In the genomic region with DNA sequence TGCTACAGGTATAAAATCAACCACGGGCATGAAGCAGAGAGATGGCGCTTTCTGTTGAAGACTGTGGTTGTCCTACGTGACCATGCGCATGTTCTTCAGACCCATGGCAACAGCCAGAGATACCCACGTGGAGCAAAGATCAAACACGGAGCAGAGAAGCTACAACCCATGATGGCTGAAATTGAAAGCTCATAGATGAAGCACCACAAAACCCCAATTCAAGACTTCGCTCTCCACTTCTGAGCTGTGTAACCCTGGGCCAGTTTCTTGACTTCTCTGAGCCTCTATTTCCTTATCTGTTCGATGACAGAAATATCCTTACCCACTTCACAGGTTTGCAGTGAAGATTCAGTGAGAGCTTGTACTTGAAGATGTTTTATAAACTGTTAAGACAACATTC, we compare ENCODE assay signal across 16 cellular contexts.
"Had no signal": no experiment of that assay in that cellular context is flagged by ENCODE, and none has a peak within 500 bp of the region (broad histone marks: within the 10 kb centered on the region; RNA-seq: fewer than 3 reads in every experiment).

No MANE protein-coding gene starts in this region.

- H3K36me3 ChIP-seq: heart left ventricle, neutrophil, tibial nerve had no signal

- H3K4me1 Mint-ChIP-seq: naive thymus-derived CD8-positive, alpha-beta T cell had no signal

- H3K4me3 ChIP-seq: dorsolateral prefrontal cortex, mucosa of descending colon, testis, tibial nerve had no signal

- H3K9me3 Mint-ChIP-seq: stimulated activated naive CD8-positive, alpha-beta T cell treated with anti-CD3 and anti-CD28 coated beads, Interleukin-15, Interleukin-2, amounts not matched to agents 100 ng/mL and 50 ng/mL, for 24 hours had no signal

- H3K27me3 ChIP-seq: dorsolateral prefrontal cortex, heart left ventricle, neutrophil, testis, tibial nerve had no signal

- H3K27ac ChIP-seq: dorsolateral prefrontal cortex, heart left ventricle, neutrophil, testis had no signal

- H3K4me1 ChIP-seq: heart left ventricle had no signal

- H3K4me3 Mint-ChIP-seq: naive thymus-derived CD8-positive, alpha-beta T cell; stimulated activated naive CD8-positive, alpha-beta T cell treated with anti-CD3 and anti-CD28 coated beads, Interleukin-15, Interleukin-2, amounts not matched to agents 100 ng/mL and 50 ng/mL, for 24 hours had no signal

- H3K9me3 ChIP-seq: mucosa of descending colon, neutrophil, testis had no signal

- DNase-seq: cortex of kidney; dorsolateral prefrontal cortex; effector CD8-positive, alpha-beta T cell; foreskin melanocyte; hippocampal formation; kidney glomerular epithelial cell; mammary epithelial cell; mucosa of descending colon; naive thymus-derived CD8-positive, alpha-beta T cell; small intestine; stimulated activated CD4-positive, alpha-beta T cell treated with anti-CD3 and anti-CD28 coated beads, Interleukin-2, amount 100 ng/mL, for 48 hours had no signal

- H3K27ac Mint-ChIP-seq: stimulated activated naive CD8-positive, alpha-beta T cell treated with anti-CD3 and anti-CD28 coated beads, Interleukin-15, Interleukin-2, amounts not matched to agents 100 ng/mL and 50 ng/mL, for 24 hours had no signal

- ATAC-seq: mucosa of descending colon; naive thymus-derived CD8-positive, alpha-beta T cell had no signal
